Comparison of ENCODE assay signal across 14 cellular contexts in the genomic region with DNA sequence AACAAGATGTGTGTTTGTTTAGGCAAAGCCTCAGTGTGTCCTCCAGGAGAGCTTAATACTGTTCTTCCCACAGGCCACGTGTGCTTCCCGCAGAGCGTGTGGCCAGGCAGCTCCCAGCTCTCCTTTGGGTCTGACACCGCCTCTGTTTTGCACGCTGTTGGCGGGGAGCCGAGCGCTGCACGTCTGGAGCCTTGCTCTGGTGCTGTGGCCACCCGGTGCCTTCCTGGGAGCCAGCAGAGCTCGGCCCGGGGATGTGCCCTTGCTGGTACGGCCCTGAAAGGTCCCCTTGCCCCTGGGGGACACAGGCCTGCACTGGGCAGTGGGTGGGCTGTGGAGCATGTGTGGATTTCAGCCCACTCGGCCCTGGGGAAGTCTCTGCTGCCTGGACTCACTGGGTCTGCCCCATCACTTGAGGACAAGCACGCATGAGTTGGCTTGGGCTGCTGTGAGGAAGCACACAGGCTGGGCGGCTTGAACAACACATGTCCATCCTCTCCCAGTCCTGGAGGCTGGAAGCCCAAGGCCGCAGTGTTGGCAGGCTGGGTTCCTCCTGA.
DNase-seq lines count a peak whose midpoint lies in the region; ATAC-seq and TF ChIP-seq lines count a peak whose summit lies in the region.
"Had no signal": no experiment of that assay in that cellular context is flagged by ENCODE, and none has a peak within 500 bp of the region (broad histone marks: within the 10 kb centered on the region; RNA-seq: fewer than 3 reads in every experiment).

No MANE protein-coding gene starts in this region.

- peaks cover 12% of the 10 kb centered on the region for H3K27me3 ChIP-seq in transverse colon
- H3K27me3 ChIP-seq: dorsolateral prefrontal cortex, foreskin keratinocyte had no signal

- no peak overlapping the region for H3K27ac ChIP-seq in coronary artery
- H3K27ac ChIP-seq in transverse colon = no peak overlapping the region
- H3K27ac ChIP-seq: dorsolateral prefrontal cortex, foreskin keratinocyte, parathyroid adenoma, PC-9 had no signal

- intact Hi-C loops in lower leg skin (cut with DNase I; ENCODE audit: low total_unique reads) = no loop called here
- intact Hi-C loops in transverse colon (cut with DNase I; ENCODE audit: low total_unique reads) = loop anchor here (1.0 kb wide), 1 partner anchor 134 kb away; no protein-coding TSS in a partner anchor

- TF ChIP-seq POLR2A in lower leg skin (IDR thresholded peaks at IDR 0.05) (no peak), transverse colon (IDR thresholded peaks at IDR 0.05) (no peak)

- H3K9me3 ChIP-seq in transverse colon = no peaks in the 10 kb centered on the region

- peak; percentile 2 for DNase-seq in activated T-cell treated with anti-CD3 and anti-CD28 coated beads, Interleukin-2, amount 50 U/mL, for 1 hour
- DNase-seq in activated T-cell treated with anti-CD3 and anti-CD28 coated beads, Interleukin-2, amount 50 U/mL, for 48 hours = no peak
- DNase-seq in coronary artery (ENCODE audit: low spot score) (peak; percentile 69), lower leg skin (ENCODE audit: low spot score in 2 of 2) (peak; percentile 53 to 92), transverse colon (peak; percentile 25)
- DNase-seq: dorsolateral prefrontal cortex, foreskin keratinocyte, midbrain, NCI-H187 treated with DMSO at 0.1 percent for 48 hours, PC-9 had no signal

- H3K4me3 ChIP-seq in coronary artery (no peak overlapping the region), lower leg skin (ENCODE audit: low read depth, poor library complexity, severe bottlenecking) (no peak overlapping the region), transverse colon (no peak overlapping the region)
- H3K4me3 ChIP-seq: dorsolateral prefrontal cortex, PC-9 had no signal

- ATAC-seq in GM18519 (IDR thresholded peaks at IDR 0.05; ENCODE audit: low FRiP score, unreplicated experiment) (no peak), GM18502 (IDR thresholded peaks at IDR 0.05; ENCODE audit: poor library complexity, unreplicated experiment) (no peak), GM19035 (IDR thresholded peaks at IDR 0.05; ENCODE audit: unreplicated experiment) (no peak)
- ATAC-seq: foreskin keratinocyte had no signal

- H3K4me1 ChIP-seq in transverse colon = no peaks in the 10 kb centered on the region
- H3K4me1 ChIP-seq: foreskin keratinocyte, parathyroid adenoma had no signal

- in situ Hi-C loops in transverse colon (cut with MboI; ENCODE audit: low pct_ligation_motif_present in 1 of 4, low pct_unique_long_range_greater_than_20kb in 1 of 4, low sequenced_read_pairs in 3 of 4) = no loop called here

- no peaks in the 10 kb centered on the region for H3K36me3 ChIP-seq in transverse colon

- TF ChIP-seq EP300 in transverse colon (IDR thresholded peaks at IDR 0.05; ENCODE audit: low read depth) = no peak

- 55 to 71% methylated on average over 16 to 17 of the region's 17 CpGs for WGBS in lower leg skin, 2 donors
- WGBS in transverse colon (ENCODE audit: low coverage in 1 of 2), 2 donors = 63% methylated on average over 13 of the region's 17 CpGs; no CpG with 5 or more reads in 1 of the 2 donors

- no peak for TF ChIP-seq CTCF in coronary artery (IDR thresholded peaks at IDR 0.05)
- TF ChIP-seq CTCF in lower leg skin (IDR thresholded peaks at IDR 0.05) = no peak
- no peak for TF ChIP-seq CTCF in transverse colon (IDR thresholded peaks at IDR 0.05)

Comparison
In these comparisons a context has a peak if more than half of its experiments do, and no peak if none do; other contexts are left out.
1. DNase-seq: peak in activated T-cell treated with anti-CD3 and anti-CD28 coated beads, Interleukin-2, amount 50 U/mL, for 1 hour (single experiment), coronary artery (single experiment), lower leg skin (2 of 2) and transverse colon (single experiment); none in activated T-cell treated with anti-CD3 and anti-CD28 coated beads, Interleukin-2, amount 50 U/mL, for 48 hours (0 of 2).